1 cellular context compared by ENCODE assay signal in genomic region chr10:63629363-63630084, GRCh38.
TF ChIP-seq lines count a peak whose summit lies in the region.

No MANE protein-coding gene starts in this region.

TF ChIP-seq in HepG2, 621 proteins besides CTCF, POLR2A, EP300 and RAD21 (continued from another document and continues in another):
- TF ChIP-seq ZBTB40 (IDR thresholded peaks at IDR 0.05) (no peak), ZBTB40 (CRISPR knock-in tag; IDR thresholded peaks at IDR 0.05) (peak; percentile 29; the same call in 1 of the 2 replicates), ZNF777 (CRISPR knock-in tag; IDR thresholded peaks at IDR 0.05) (no peak), SMC3 (IDR thresholded peaks at IDR 0.05; ENCODE audit: low read length) (peak; percentile 47), ZNF816 (CRISPR knock-in tag; IDR thresholded peaks at IDR 0.05; ENCODE audit: borderline replicate concordance) (peak; percentile 23; the same call in 1 of the 2 replicates), SYNCRIP (IDR thresholded peaks at IDR 0.05; ENCODE audit: insufficient read depth, low read depth, low read length) (no peak), YEATS2 (CRISPR knock-in tag; IDR thresholded peaks at IDR 0.05; ENCODE audit: borderline replicate concordance) (no peak), NR2F6 (IDR thresholded peaks at IDR 0.05) (no peak), NR2F6 (CRISPR knock-in tag; IDR thresholded peaks at IDR 0.05) (no peak; the same call in 1 of the 2 replicates), MIER3 (CRISPR knock-in tag; IDR thresholded peaks at IDR 0.05; ENCODE audit: borderline replicate concordance) (0 out of 2 replicates have a peak, but pooled peaks have one; percentile 10), HMGA1 (CRISPR knock-in tag; conservative IDR thresholded peaks at IDR 0.05) (no peak), ZNF275 (CRISPR knock-in tag; IDR thresholded peaks at IDR 0.05; ENCODE audit: borderline replicate concordance) (0 out of 2 replicates have a peak, but pooled peaks have one; percentile 38), ZSCAN20 (CRISPR knock-in tag; IDR thresholded peaks at IDR 0.05; ENCODE audit: borderline replicate concordance) (peak; percentile 30; the same call in 1 of the 2 replicates), ZNF550 (CRISPR knock-in tag; IDR thresholded peaks at IDR 0.05; ENCODE audit: borderline replicate concordance) (no peak), SMAD9 (CRISPR knock-in tag; IDR thresholded peaks at IDR 0.05) (no peak), NR1H2 (CRISPR knock-in tag; IDR thresholded peaks at IDR 0.05; ENCODE audit: borderline replicate concordance, low read depth) (no peak), MXD4 (CRISPR knock-in tag; IDR thresholded peaks at IDR 0.05) (no peak), RAD51 (IDR thresholded peaks at IDR 0.05; ENCODE audit: borderline replicate concordance) (no peak), ZBTB34 (CRISPR knock-in tag; IDR thresholded peaks at IDR 0.05) (no peak), ZBTB42 (CRISPR knock-in tag; IDR thresholded peaks at IDR 0.05) (no peak), ZBTB39 (CRISPR knock-in tag; IDR thresholded peaks at IDR 0.05) (peak; percentile 71; the same call in 1 of the 2 replicates)
- TF ChIP-seq, protein P1, sequence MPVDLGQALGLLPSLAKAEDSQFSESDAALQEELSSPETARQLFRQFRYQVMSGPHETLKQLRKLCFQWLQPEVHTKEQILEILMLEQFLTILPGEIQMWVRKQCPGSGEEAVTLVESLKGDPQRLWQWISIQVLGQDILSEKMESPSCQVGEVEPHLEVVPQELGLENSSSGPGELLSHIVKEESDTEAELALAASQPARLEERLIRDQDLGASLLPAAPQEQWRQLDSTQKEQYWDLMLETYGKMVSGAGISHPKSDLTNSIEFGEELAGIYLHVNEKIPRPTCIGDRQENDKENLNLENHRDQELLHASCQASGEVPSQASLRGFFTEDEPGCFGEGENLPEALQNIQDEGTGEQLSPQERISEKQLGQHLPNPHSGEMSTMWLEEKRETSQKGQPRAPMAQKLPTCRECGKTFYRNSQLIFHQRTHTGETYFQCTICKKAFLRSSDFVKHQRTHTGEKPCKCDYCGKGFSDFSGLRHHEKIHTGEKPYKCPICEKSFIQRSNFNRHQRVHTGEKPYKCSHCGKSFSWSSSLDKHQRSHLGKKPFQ (CRISPR knock-in tag; IDR thresholded peaks at IDR 0.05; ENCODE audit: insufficient replicate concordance), result no peak
- TF ChIP-seq, protein P2, sequence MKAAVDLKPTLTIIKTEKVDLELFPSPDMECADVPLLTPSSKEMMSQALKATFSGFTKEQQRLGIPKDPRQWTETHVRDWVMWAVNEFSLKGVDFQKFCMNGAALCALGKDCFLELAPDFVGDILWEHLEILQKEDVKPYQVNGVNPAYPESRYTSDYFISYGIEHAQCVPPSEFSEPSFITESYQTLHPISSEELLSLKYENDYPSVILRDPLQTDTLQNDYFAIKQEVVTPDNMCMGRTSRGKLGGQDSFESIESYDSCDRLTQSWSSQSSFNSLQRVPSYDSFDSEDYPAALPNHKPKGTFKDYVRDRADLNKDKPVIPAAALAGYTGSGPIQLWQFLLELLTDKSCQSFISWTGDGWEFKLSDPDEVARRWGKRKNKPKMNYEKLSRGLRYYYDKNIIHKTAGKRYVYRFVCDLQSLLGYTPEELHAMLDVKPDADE (CRISPR knock-in tag; IDR thresholded peaks at IDR 0.05), result no peak
- TF ChIP-seq, protein P3, sequence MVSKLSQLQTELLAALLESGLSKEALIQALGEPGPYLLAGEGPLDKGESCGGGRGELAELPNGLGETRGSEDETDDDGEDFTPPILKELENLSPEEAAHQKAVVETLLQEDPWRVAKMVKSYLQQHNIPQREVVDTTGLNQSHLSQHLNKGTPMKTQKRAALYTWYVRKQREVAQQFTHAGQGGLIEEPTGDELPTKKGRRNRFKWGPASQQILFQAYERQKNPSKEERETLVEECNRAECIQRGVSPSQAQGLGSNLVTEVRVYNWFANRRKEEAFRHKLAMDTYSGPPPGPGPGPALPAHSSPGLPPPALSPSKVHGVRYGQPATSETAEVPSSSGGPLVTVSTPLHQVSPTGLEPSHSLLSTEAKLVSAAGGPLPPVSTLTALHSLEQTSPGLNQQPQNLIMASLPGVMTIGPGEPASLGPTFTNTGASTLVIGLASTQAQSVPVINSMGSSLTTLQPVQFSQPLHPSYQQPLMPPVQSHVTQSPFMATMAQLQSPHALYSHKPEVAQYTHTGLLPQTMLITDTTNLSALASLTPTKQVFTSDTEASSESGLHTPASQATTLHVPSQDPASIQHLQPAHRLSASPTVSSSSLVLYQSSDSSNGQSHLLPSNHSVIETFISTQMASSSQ (IDR thresholded peaks at IDR 0.05; ENCODE audit: low read depth), result no peak
- TF ChIP-seq, protein P3 (CRISPR knock-in tag; IDR thresholded peaks at IDR 0.05; ENCODE audit: borderline replicate concordance), result no peak
- TF ChIP-seq, protein P4, sequence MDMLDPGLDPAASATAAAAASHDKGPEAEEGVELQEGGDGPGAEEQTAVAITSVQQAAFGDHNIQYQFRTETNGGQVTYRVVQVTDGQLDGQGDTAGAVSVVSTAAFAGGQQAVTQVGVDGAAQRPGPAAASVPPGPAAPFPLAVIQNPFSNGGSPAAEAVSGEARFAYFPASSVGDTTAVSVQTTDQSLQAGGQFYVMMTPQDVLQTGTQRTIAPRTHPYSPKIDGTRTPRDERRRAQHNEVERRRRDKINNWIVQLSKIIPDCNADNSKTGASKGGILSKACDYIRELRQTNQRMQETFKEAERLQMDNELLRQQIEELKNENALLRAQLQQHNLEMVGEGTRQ (IDR thresholded peaks at IDR 0.05; ENCODE audit: low read depth, low read length), result no peak
- TF ChIP-seq, protein P4 (CRISPR knock-in tag; IDR thresholded peaks at IDR 0.05; ENCODE audit: borderline replicate concordance), result no peak
- TF ChIP-seq, protein P5, sequence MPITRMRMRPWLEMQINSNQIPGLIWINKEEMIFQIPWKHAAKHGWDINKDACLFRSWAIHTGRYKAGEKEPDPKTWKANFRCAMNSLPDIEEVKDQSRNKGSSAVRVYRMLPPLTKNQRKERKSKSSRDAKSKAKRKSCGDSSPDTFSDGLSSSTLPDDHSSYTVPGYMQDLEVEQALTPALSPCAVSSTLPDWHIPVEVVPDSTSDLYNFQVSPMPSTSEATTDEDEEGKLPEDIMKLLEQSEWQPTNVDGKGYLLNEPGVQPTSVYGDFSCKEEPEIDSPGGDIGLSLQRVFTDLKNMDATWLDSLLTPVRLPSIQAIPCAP (CRISPR knock-in tag; IDR thresholded peaks at IDR 0.05; ENCODE audit: low read depth), result no peak
